16 cellular contexts compared by ENCODE assay signal in genomic region chr6:156826290-156826955, GRCh38. TPM values are rescaled to one million over a fixed set of nuclear protein-coding genes. Genes with fewer than 3 reads are reported as not detected.
A peak's percentile ranks its signal among the peaks of the same experiment; 100 is the strongest.
DNase-seq lines count a peak whose midpoint lies in the region; ATAC-seq and TF ChIP-seq lines count a peak whose summit lies in the region.
"Had no signal": no experiment of that assay in that cellular context is flagged by ENCODE, and none has a peak within 500 bp of the region (broad histone marks: within the 10 kb centered on the region; RNA-seq: fewer than 3 reads in every experiment).

No MANE protein-coding gene starts in this region.

- TF ChIP-seq CTCF in right atrium auricular region (IDR thresholded peaks at IDR 0.05) (no peak), upper lobe of right lung (IDR thresholded peaks at IDR 0.05) (no peak), spleen (IDR thresholded peaks at IDR 0.05 in 8 of 11, conservative IDR thresholded peaks at IDR 0.05 in 3 of 11) (no peak)

- intact Hi-C loops in left ventricle myocardium superior (cut with micrococcal nuclease) (no loop called here), upper lobe of right lung (cut with DNase I) (no loop called here), spleen (cut with DNase I; ENCODE audit: low total_unique reads) (no loop called here)

- peaks cover 0 to 59% of the 10 kb centered on the region in 2 donors for H3K4me1 ChIP-seq in right atrium auricular region
- H3K4me1 ChIP-seq in upper lobe of right lung: peaks cover 47% of the 10 kb centered on the region
- peaks cover 27 to 97% (median 64%) of the 10 kb centered on the region in 6 donors for H3K4me1 ChIP-seq in spleen

- no peaks in the 10 kb centered on the region for H3K9me3 Mint-ChIP-seq in naive thymus-derived CD8-positive, alpha-beta T cell
- H3K9me3 Mint-ChIP-seq: activated CD4-positive, alpha-beta memory T cell treated with anti-CD3 and anti-CD28 coated beads for 36 hours; activated T-cell treated with anti-CD3 and anti-CD28 coated beads, Interleukin-2, amount 50 U/mL, for 4 hours had no signal

- peaks cover 43 to 89% (median 77%) of the 10 kb centered on the region in 4 donors for H3K4me1 Mint-ChIP-seq in naive thymus-derived CD8-positive, alpha-beta T cell

- peaks cover 7% of the 10 kb centered on the region for H3K36me3 ChIP-seq in right atrium auricular region
- H3K36me3 ChIP-seq in upper lobe of right lung: peaks cover 6% of the 10 kb centered on the region
- peaks cover 0 to 28% (median 13%) of the 10 kb centered on the region in 6 donors for H3K36me3 ChIP-seq in spleen

- DNase-seq in right atrium auricular region (ENCODE audit: low spot score): no peak
- DNase-seq in left ventricle myocardium superior: no peak
- DNase-seq in T47D (ENCODE audit: low read depth in 1 of 2, low spot score in 1 of 2): peak; percentile 14 to 72
- DNase-seq in naive thymus-derived CD8-positive, alpha-beta T cell: no peak
- DNase-seq in upper lobe of right lung: peak; percentile 70
- no peak for DNase-seq in inferior parietal cortex (ENCODE audit: extremely low spot score)
- no peak for DNase-seq in NCI-H774 (lab: John Stamatoyannopoulos, UW)
- no peak for DNase-seq in spleen
- DNase-seq: activated CD4-positive, alpha-beta memory T cell treated with anti-CD3 and anti-CD28 coated beads for 36 hours; activated T-cell treated with anti-CD3 and anti-CD28 coated beads, Interleukin-2, amount 50 U/mL, for 4 hours; COR-L47; foreskin melanocyte; GDM1; NCI-H1092 treated with DMSO at 0.1 percent for 48 hours; occipital lobe; stimulated activated naive B cell treated with anti-CD40 and anti-IgM and Interleukin-4, amounts not matched to agents 10 μg/mL and 1 μg/mL and 100 μg/mL, for 72 hours had no signal

- ATAC-seq in left ventricle myocardium superior (no peak), upper lobe of right lung (peak; percentile 93)
- peak in 1 of 2 donors; percentile 38 for ATAC-seq in naive thymus-derived CD8-positive, alpha-beta T cell
- ATAC-seq: activated T-cell treated with anti-CD3 and anti-CD28 coated beads, Interleukin-2, amount 50 U/mL, for 4 hours had no signal

- H3K27ac ChIP-seq in right atrium auricular region: peak overlapping the region; percentile 67 to 84
- H3K27ac ChIP-seq in upper lobe of right lung: peak overlapping the region; percentile 34
- peak overlapping the region in 1 of 8 donors; percentile 11 for H3K27ac ChIP-seq in spleen

- no peaks in the 10 kb centered on the region for H3K27me3 Mint-ChIP-seq in naive thymus-derived CD8-positive, alpha-beta T cell
- H3K27me3 Mint-ChIP-seq: activated CD4-positive, alpha-beta memory T cell treated with anti-CD3 and anti-CD28 coated beads for 36 hours; stimulated activated naive B cell treated with anti-CD40 and anti-IgM and Interleukin-4, amounts not matched to agents 10 μg/mL and 1 μg/mL and 100 μg/mL, for 72 hours had no signal

- H3K27me3 ChIP-seq in right atrium auricular region: no peaks in the 10 kb centered on the region
- H3K27me3 ChIP-seq in upper lobe of right lung: no peaks in the 10 kb centered on the region
- H3K27me3 ChIP-seq in spleen (replicated peaks in 1 of 7): no peaks in the 10 kb centered on the region

- TF ChIP-seq POLR2A in spleen (IDR thresholded peaks at IDR 0.05): no peak

- H3K4me3 ChIP-seq in right atrium auricular region (no peak overlapping the region), upper lobe of right lung (no peak overlapping the region), spleen (no peak overlapping the region)

- in situ Hi-C loops in T47D (cut with HindIII; ENCODE audit: low pct_unique_long_range_greater_than_20kb, low sequenced_read_pairs): no loop called here

- 92 to 98% (median 95%) methylated on average over 10 of the region's 10 CpGs for WGBS in spleen, 5 donors

- H3K4me3 Mint-ChIP-seq in naive thymus-derived CD8-positive, alpha-beta T cell: peak overlapping the region in 3 of 10 donors; percentile 5 to 34 (median 10)
- H3K4me3 Mint-ChIP-seq: activated CD4-positive, alpha-beta memory T cell treated with anti-CD3 and anti-CD28 coated beads for 36 hours; activated T-cell treated with anti-CD3 and anti-CD28 coated beads, Interleukin-2, amount 50 U/mL, for 4 hours; stimulated activated naive B cell treated with anti-CD40 and anti-IgM and Interleukin-4, amounts not matched to agents 10 μg/mL and 1 μg/mL and 100 μg/mL, for 72 hours had no signal

- POLR2A ChIA-PET in naive thymus-derived CD8-positive, alpha-beta T cell (lab: Charles Lee): no interaction called here

- peak overlapping the region in 8 of 10 donors; percentile 5 to 77 (median 20) for H3K27ac Mint-ChIP-seq in naive thymus-derived CD8-positive, alpha-beta T cell
- H3K27ac Mint-ChIP-seq: activated CD4-positive, alpha-beta memory T cell treated with anti-CD3 and anti-CD28 coated beads for 36 hours had no signal

- H3K36me3 Mint-ChIP-seq in naive thymus-derived CD8-positive, alpha-beta T cell: peaks cover 0 to 38% (median 10%) of the 10 kb centered on the region in 3 donors

- H3K9me3 ChIP-seq in right atrium auricular region (no peaks in the 10 kb centered on the region), upper lobe of right lung (no peaks in the 10 kb centered on the region), spleen (no peaks in the 10 kb centered on the region)

RNA-seq across cellular contexts. Expression of gene ARID1B, which starts 49.2 kb away (rescaled TPM):
- total RNA-seq in right atrium auricular region: 10 to 100 TPM; 43.9 to 44.6 TPM
- 46.6 TPM for total RNA-seq in left ventricle myocardium superior
- 100 to 1,000 TPM; 119 to 122 TPM for total RNA-seq in naive thymus-derived CD8-positive, alpha-beta T cell
- polyA plus RNA-seq in naive thymus-derived CD8-positive, alpha-beta T cell: 10 to 100 TPM in 2 of 3 donors, 1 to 10 TPM in 1; 9.0 to 18.6 (median 11.2) TPM
- 80.4 TPM for total RNA-seq in upper lobe of right lung
- 100 to 1,000 TPM; 123 to 223 (median 149) TPM for total RNA-seq in spleen
- 10 to 100 TPM; 17.7 to 29.1 (median 18.9) TPM for polyA plus RNA-seq in spleen

Comparison
In these comparisons a context has a peak if more than half of its experiments do, and no peak if none do; other contexts are left out.
1. DNase-seq: peak in T47D (2 of 2) and upper lobe of right lung (single experiment); none in right atrium auricular region (single experiment), left ventricle myocardium superior (single experiment), naive thymus-derived CD8-positive, alpha-beta T cell (0 of 10), inferior parietal cortex (single experiment), NCI-H774 (single experiment) and spleen (single experiment).